Comparison of ENCODE assay signal across 1 cellular context in genomic region chr14:91108941-91109611, GRCh38.
TF ChIP-seq lines count a peak whose summit lies in the region.

No MANE protein-coding gene starts in this region.

TF ChIP-seq in WTC11, 78 proteins besides CTCF, POLR2A, EP300 and RAD21 (continued from another document):
- TF ChIP-seq ATF3 (CRISPR knock-in tag; conservative IDR thresholded peaks at IDR 0.05), result no peak
- no peak for TF ChIP-seq ZNF425 (CRISPR knock-in tag; conservative IDR thresholded peaks at IDR 0.05)
- no peak for TF ChIP-seq ZNF423 (CRISPR knock-in tag; IDR thresholded peaks at IDR 0.05)
- TF ChIP-seq, protein P1, sequence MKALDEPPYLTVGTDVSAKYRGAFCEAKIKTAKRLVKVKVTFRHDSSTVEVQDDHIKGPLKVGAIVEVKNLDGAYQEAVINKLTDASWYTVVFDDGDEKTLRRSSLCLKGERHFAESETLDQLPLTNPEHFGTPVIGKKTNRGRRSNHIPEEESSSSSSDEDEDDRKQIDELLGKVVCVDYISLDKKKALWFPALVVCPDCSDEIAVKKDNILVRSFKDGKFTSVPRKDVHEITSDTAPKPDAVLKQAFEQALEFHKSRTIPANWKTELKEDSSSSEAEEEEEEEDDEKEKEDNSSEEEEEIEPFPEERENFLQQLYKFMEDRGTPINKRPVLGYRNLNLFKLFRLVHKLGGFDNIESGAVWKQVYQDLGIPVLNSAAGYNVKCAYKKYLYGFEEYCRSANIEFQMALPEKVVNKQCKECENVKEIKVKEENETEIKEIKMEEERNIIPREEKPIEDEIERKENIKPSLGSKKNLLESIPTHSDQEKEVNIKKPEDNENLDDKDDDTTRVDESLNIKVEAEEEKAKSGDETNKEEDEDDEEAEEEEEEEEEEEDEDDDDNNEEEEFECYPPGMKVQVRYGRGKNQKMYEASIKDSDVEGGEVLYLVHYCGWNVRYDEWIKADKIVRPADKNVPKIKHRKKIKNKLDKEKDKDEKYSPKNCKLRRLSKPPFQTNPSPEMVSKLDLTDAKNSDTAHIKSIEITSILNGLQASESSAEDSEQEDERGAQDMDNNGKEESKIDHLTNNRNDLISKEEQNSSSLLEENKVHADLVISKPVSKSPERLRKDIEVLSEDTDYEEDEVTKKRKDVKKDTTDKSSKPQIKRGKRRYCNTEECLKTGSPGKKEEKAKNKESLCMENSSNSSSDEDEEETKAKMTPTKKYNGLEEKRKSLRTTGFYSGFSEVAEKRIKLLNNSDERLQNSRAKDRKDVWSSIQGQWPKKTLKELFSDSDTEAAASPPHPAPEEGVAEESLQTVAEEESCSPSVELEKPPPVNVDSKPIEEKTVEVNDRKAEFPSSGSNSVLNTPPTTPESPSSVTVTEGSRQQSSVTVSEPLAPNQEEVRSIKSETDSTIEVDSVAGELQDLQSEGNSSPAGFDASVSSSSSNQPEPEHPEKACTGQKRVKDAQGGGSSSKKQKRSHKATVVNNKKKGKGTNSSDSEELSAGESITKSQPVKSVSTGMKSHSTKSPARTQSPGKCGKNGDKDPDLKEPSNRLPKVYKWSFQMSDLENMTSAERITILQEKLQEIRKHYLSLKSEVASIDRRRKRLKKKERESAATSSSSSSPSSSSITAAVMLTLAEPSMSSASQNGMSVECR (CRISPR knock-in tag; IDR thresholded peaks at IDR 0.05; ENCODE audit: borderline replicate concordance), result no peak
- no peak for TF ChIP-seq USF1 (CRISPR knock-in tag; IDR thresholded peaks at IDR 0.05)
- no peak for TF ChIP-seq TP53 (CRISPR knock-in tag; IDR thresholded peaks at IDR 0.05)
- TF ChIP-seq E2F4 (CRISPR knock-in tag; IDR thresholded peaks at IDR 0.05; ENCODE audit: borderline replicate concordance, low read depth), result no peak
- TF ChIP-seq E2F5 (CRISPR knock-in tag; IDR thresholded peaks at IDR 0.05), result no peak
